ENCODE assay signal across 32 cellular contexts in the genomic region with DNA sequence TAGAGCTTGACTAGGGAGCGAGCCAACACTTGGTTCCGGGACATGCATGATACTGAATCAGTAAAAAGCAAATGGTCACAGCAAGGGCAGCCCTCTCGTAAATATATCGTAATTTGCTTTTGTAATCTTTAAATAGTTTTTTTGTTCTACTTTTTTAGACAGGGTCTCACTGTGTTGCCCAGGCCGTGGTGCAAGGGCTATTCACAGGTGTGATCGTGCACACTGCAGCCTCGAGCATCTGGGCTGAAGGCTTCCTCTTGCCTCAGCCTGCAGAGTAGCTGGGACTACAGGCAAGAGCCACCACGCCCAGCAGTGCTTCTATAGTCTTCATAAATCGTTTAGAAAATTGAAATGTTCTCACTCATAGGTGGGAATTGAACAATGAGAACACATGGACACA.
"Had no signal": no experiment of that assay in that cellular context is flagged by ENCODE, and none has a peak within 500 bp of the region (broad histone marks: within the 10 kb centered on the region; RNA-seq: fewer than 3 reads in every experiment).

No MANE protein-coding gene starts in this region.

- DNase-seq: Kasumi-1, KBM-7, MG63, NCI-H1048, NCI-H1092 treated with DMSO at 0.1 percent for 48 hours, NCI-H1105 treated with DMSO at 0.1 percent for 48 hours, NCI-H1417, NCI-H1436 treated with DMSO at 0.1 percent for 48 hours, NCI-H1694 treated with DMSO at 0.1 percent for 48 hours, NCI-H187 treated with DMSO at 0.1 percent for 48 hours, NCI-H2029, NCI-H2081, NCI-H2171 treated with DMSO at 0.1 percent for 48 hours, NCI-H2227 treated with DMSO at 0.1 percent for 48 hours, NCI-H345, NCI-H446, NCI-H510A treated with DMSO at 0.1 percent for 48 hours, NCI-H524 treated with DMSO at 0.1 percent for 48 hours, NCI-H526 treated with DMSO at 0.1 percent for 48 hours, NCI-H748 treated with DMSO at 0.1 percent for 48 hours, NCI-H82, PC-9, SHP77, SIG-M5, SJCRH30 had no signal

- FAIRE-seq: RCC 7860 had no signal

- ATAC-seq: Panc1, Right ventricle myocardium inferior, SK-N-SH treated with all-trans-retinoic acid at 6 μM for 48 hours had no signal

- H3K27me3 ChIP-seq: MG63, SJCRH30 had no signal

- H3K36me3 ChIP-seq: MG63, SJCRH30 had no signal

- H3K4me2 ChIP-seq: KMS-11, PC-9 had no signal

- H3K27ac ChIP-seq: KMS-11, PC-9, RWPE1, SJCRH30, SK-N-MC had no signal

- H3K9me3 ChIP-seq: MG63, SJCRH30 had no signal

- H2AFZ ChIP-seq: PC-9 had no signal

- H3K9ac ChIP-seq: KMS-11 had no signal

- H3K4me1 ChIP-seq: SJCRH30 had no signal

- H3K4me3 ChIP-seq: MG63, PC-9, SJCRH30, SK-N-MC had no signal
